In genomic region chr1:151806170-151806569, GRCh38 we compare ENCODE assay signal across 1 cellular context.
TF ChIP-seq lines count a peak whose summit lies in the region.

No MANE protein-coding gene starts in this region.

TF ChIP-seq in HepG2, 621 proteins besides CTCF, POLR2A, EP300 and RAD21:
- TF ChIP-seq ARID4A (CRISPR knock-in tag; IDR thresholded peaks at IDR 0.05; ENCODE audit: borderline replicate concordance) = no peak
- TF ChIP-seq THRA (CRISPR knock-in tag; IDR thresholded peaks at IDR 0.05; ENCODE audit: borderline replicate concordance) = no peak
- TF ChIP-seq FOXK1 (CRISPR knock-in tag; IDR thresholded peaks at IDR 0.05; ENCODE audit: borderline replicate concordance, low read depth) = no peak
- TF ChIP-seq THYN1 (CRISPR knock-in tag; IDR thresholded peaks at IDR 0.05; ENCODE audit: borderline replicate concordance, low read depth) = no peak
- TF ChIP-seq ZNF879 (CRISPR knock-in tag; IDR thresholded peaks at IDR 0.05) = no peak
- TF ChIP-seq ZNF576 (CRISPR knock-in tag; IDR thresholded peaks at IDR 0.05) = no peak
- no peak for TF ChIP-seq PAXIP1 (CRISPR knock-in tag; conservative IDR thresholded peaks at IDR 0.05)
- no peak for TF ChIP-seq TCF7 (IDR thresholded peaks at IDR 0.05; ENCODE audit: low read depth)
- TF ChIP-seq ZNF143 (CRISPR knock-in tag; IDR thresholded peaks at IDR 0.05) = no peak
- no peak for TF ChIP-seq ZNF136 (CRISPR knock-in tag; IDR thresholded peaks at IDR 0.05; ENCODE audit: low read depth)
- no peak for TF ChIP-seq FOXO1 (CRISPR knock-in tag; IDR thresholded peaks at IDR 0.05)
- no peak for TF ChIP-seq GABPB1 (CRISPR knock-in tag; IDR thresholded peaks at IDR 0.05)
- TF ChIP-seq ZNF615 (CRISPR knock-in tag; IDR thresholded peaks at IDR 0.05; ENCODE audit: borderline replicate concordance) = no peak
- TF ChIP-seq SCMH1 (CRISPR knock-in tag; IDR thresholded peaks at IDR 0.05; ENCODE audit: borderline replicate concordance) = no peak
- TF ChIP-seq ZBTB1 (CRISPR knock-in tag; IDR thresholded peaks at IDR 0.05; ENCODE audit: borderline replicate concordance) = no peak
